ENCODE assay signal across 1 cellular context in genomic region chr4:176188654-176189053, GRCh38.
TF ChIP-seq lines count a peak whose summit lies in the region.

No MANE protein-coding gene starts in this region.

TF ChIP-seq in IMR-90, 13 proteins besides CTCF, POLR2A, EP300 and RAD21 (continued from another document):
- no peak for TF ChIP-seq MXI1 (IDR thresholded peaks at IDR 0.05; ENCODE audit: borderline replicate concordance, low read depth, low read length)
- TF ChIP-seq CEBPB (IDR thresholded peaks at IDR 0.05; ENCODE audit: low read depth, low read length) = no peak
- no peak for TF ChIP-seq RCOR1 (IDR thresholded peaks at IDR 0.05; ENCODE audit: insufficient replicate concordance, low read length)
- TF ChIP-seq ELK1 (IDR thresholded peaks at IDR 0.05; ENCODE audit: borderline replicate concordance, low read depth, low read length) = no peak
- no peak for TF ChIP-seq RFX5 (IDR thresholded peaks at IDR 0.05; ENCODE audit: low read depth, low read length)
- no peak for TF ChIP-seq NFE2L2 (IDR thresholded peaks at IDR 0.05; ENCODE audit: low read depth, low read length)
